14 cellular contexts compared by ENCODE assay signal in the genomic region with DNA sequence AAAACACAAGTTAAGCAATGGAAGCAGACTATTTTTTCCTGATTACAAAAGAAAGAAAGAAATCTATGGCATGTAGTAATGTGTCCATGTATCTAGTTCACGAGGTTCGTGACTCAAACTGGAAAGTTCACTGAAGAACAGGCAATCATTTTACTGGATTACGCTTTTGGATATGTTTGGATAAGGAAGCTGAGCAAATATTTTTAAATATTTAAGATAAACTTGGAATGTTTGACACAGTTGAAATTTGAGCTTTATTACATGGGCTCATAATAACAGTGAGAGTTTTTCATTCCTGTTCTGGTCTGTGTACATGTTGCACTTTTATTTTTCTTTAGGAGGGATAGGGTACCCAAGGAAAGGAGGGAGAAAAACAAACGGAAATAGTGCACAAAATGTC.
A peak's percentile ranks its signal among the peaks of the same experiment; 100 is the strongest.
DNase-seq lines count a peak whose midpoint lies in the region; ATAC-seq and TF ChIP-seq lines count a peak whose summit lies in the region.
"Had no signal": no experiment of that assay in that cellular context is flagged by ENCODE, and none has a peak within 500 bp of the region (broad histone marks: within the 10 kb centered on the region; RNA-seq: fewer than 3 reads in every experiment).

No MANE protein-coding gene starts in this region.

- H3K4ac ChIP-seq in IMR-90 (ENCODE audit: low read depth, low read length): no peak overlapping the region
- no peak overlapping the region for H3K4ac ChIP-seq in mesendoderm (ENCODE audit: low read depth, low read length)

- H3K27ac ChIP-seq in IMR-90 (ENCODE audit: insufficient read depth, low read length): peak overlapping the region; percentile 61; the same call in 1 of the 2 replicates
- H3K27ac ChIP-seq in mesendoderm (ENCODE audit: low read depth, low read length): no peak overlapping the region
- no peak overlapping the region for H3K27ac ChIP-seq in caudate nucleus (ENCODE audit: low read depth, low read length)
- H3K27ac ChIP-seq: vagina had no signal

- no peak for TF ChIP-seq RAD21 in IMR-90 (IDR thresholded peaks at IDR 0.05; ENCODE audit: low read length)

- no peak overlapping the region for H2AK5ac ChIP-seq in IMR-90 (ENCODE audit: low read depth, low read length)
- no peak overlapping the region for H2AK5ac ChIP-seq in mesendoderm (ENCODE audit: low read length)

- no peaks in the 10 kb centered on the region for H3K9me1 ChIP-seq in IMR-90 (ENCODE audit: insufficient read depth, low read length)

- in situ Hi-C loops in IMR-90 (cut with MboI; ENCODE audit: low sequenced_read_pairs): no loop called here

- H3K9me3 Mint-ChIP-seq in HFFc6: no peaks in the 10 kb centered on the region; the same call in 1 of the 2 replicates

- no TSS peak for BruUV-seq in IMR-90 (replicated peaks; lab: Mats Ljungman, UMichigan)

- H3K79me1 ChIP-seq in IMR-90 (ENCODE audit: low read depth in 1 of 2, low read length in 2 of 2) (no peaks in the 10 kb centered on the region), mesendoderm (ENCODE audit: low read length) (no peaks in the 10 kb centered on the region)

- 0 out of 2 replicates have a peak, but pooled peaks cover 5% of the 10 kb centered on the region for H3K4me1 Mint-ChIP-seq in HFFc6 (ENCODE audit: low read depth)

- H3K56ac ChIP-seq in IMR-90 (ENCODE audit: extremely low read depth, insufficient read depth, low read length) (no peak overlapping the region), mesendoderm (ENCODE audit: low read length) (no peak overlapping the region)

- no peak overlapping the region for H4K91ac ChIP-seq in IMR-90 (ENCODE audit: insufficient read depth, low read depth, low read length)

- H3K79me2 ChIP-seq in mesendoderm (ENCODE audit: control insufficient read depth, insufficient read depth, low read length): no peaks in the 10 kb centered on the region

- no peak overlapping the region for H2AFZ ChIP-seq in IMR-90 (replicated peaks; ENCODE audit: low read length, poor library complexity)

- H3K14ac ChIP-seq in IMR-90 (replicated peaks; ENCODE audit: low read depth, low read length): no peak overlapping the region

- no peaks in the 10 kb centered on the region for H3K27me3 ChIP-seq in IMR-90 (ENCODE audit: control insufficient read depth, insufficient read depth, low read length)
- no peaks in the 10 kb centered on the region for H3K27me3 ChIP-seq in mesendoderm (ENCODE audit: insufficient read depth, low read length, poor library complexity)
- H3K27me3 ChIP-seq: vagina had no signal

- peak; percentile 76 for ATAC-seq in IMR-90 (ENCODE audit: low read depth)
- ATAC-seq in mucosa of descending colon: peak; percentile 52

- H4K20me1 ChIP-seq in IMR-90 (ENCODE audit: insufficient read depth, low read length): no peaks in the 10 kb centered on the region

- CTCF ChIA-PET in IMR-90 (lab: Yijun Ruan, JAX): interaction anchor here (0.9 kb wide), 1 partner anchor 23 kb away, joined by 4 read pairs; no protein-coding TSS in a partner anchor

- H3K18ac ChIP-seq in IMR-90 (ENCODE audit: low read depth, low read length): no peak overlapping the region
- H3K18ac ChIP-seq in mesendoderm (ENCODE audit: low read length): no peak overlapping the region

- no peak overlapping the region for H3K4me3 Mint-ChIP-seq in HFFc6
- H3K4me3 Mint-ChIP-seq: CD4-positive, CD25-positive, alpha-beta regulatory T cell; IgD-negative memory B cell had no signal

- H4K8ac ChIP-seq in IMR-90 (ENCODE audit: low read depth in 2 of 2, low read length in 2 of 2) (no peak overlapping the region), mesendoderm (ENCODE audit: low read depth, low read length) (no peak overlapping the region)

- peaks cover 2% of the 10 kb centered on the region for H3K4me1 ChIP-seq in IMR-90 (ENCODE audit: control insufficient read depth, insufficient read depth, low read length)
- peaks cover 7% of the 10 kb centered on the region for H3K4me1 ChIP-seq in mucosa of descending colon (ENCODE audit: low read depth)
- no peaks in the 10 kb centered on the region for H3K4me1 ChIP-seq in mesendoderm (ENCODE audit: control insufficient read depth, low read depth, low read length)

- H2BK20ac ChIP-seq in IMR-90 (ENCODE audit: low read depth, low read length): no peak overlapping the region

- H3K36me3 ChIP-seq in IMR-90 (ENCODE audit: control insufficient read depth, insufficient read depth, low read length) (no peaks in the 10 kb centered on the region), mucosa of descending colon (ENCODE audit: low read depth) (no peaks in the 10 kb centered on the region), mesendoderm (ENCODE audit: control insufficient read depth, insufficient read depth, low read length) (no peaks in the 10 kb centered on the region)
- H3K36me3 ChIP-seq: vagina had no signal

- no CpG with 5 or more reads among the region's 4 CpGs for WGBS in IMR-90 (ENCODE audit: extremely low coverage in 2 of 2, insufficient read length in 1 of 2), 2 experiments
- WGBS in mesendoderm (ENCODE audit: extremely low coverage, insufficient coverage, low lambda C conversion rate): no CpG with 5 or more reads among the region's 4 CpGs

- H3K36me3 Mint-ChIP-seq in HFFc6 (ENCODE audit: low read depth): no peaks in the 10 kb centered on the region
- H3K36me3 Mint-ChIP-seq: IgD-negative memory B cell had no signal

- H3K23ac ChIP-seq in IMR-90 (ENCODE audit: low read depth, low read length) (no peak overlapping the region), mesendoderm (ENCODE audit: low read length) (no peak overlapping the region)

- POLR2A ChIA-PET in IMR-90 (lab: Charles Lee; ENCODE audit: unreplicated experiment): no interaction called here

- H2BK120ac ChIP-seq in IMR-90 (ENCODE audit: low read depth, low read length): no peak overlapping the region
- no peak overlapping the region for H2BK120ac ChIP-seq in mesendoderm (ENCODE audit: low read depth, low read length)

- no peak overlapping the region for H3K27ac Mint-ChIP-seq in HFFc6
- H3K27ac Mint-ChIP-seq: CD4-positive, CD25-positive, alpha-beta regulatory T cell; IgD-negative memory B cell had no signal

- H3K4me3 ChIP-seq in AG09309 (ENCODE audit: control insufficient read depth, low read depth, low read length): no peak overlapping the region
- H3K4me3 ChIP-seq in IMR-90 (ENCODE audit: insufficient read depth, low read depth, low read length): no peak overlapping the region
- H3K4me3 ChIP-seq in mucosa of descending colon: no peak overlapping the region
- H3K4me3 ChIP-seq in mesendoderm (ENCODE audit: low read length): no peak overlapping the region
- H3K4me3 ChIP-seq: vagina had no signal

- H3K9me3 ChIP-seq in IMR-90 (ENCODE audit: control insufficient read depth, insufficient read depth, low read length): no peaks in the 10 kb centered on the region
- peaks cover 3% of the 10 kb centered on the region for H3K9me3 ChIP-seq in mucosa of descending colon
- H3K9me3 ChIP-seq: vagina had no signal

- TF ChIP-seq CTCF in AG09309 (IDR thresholded peaks at IDR 0.05; ENCODE audit: control insufficient read depth, insufficient read depth, low read depth, low read length, missing control alignments) (no peak), IMR-90 (conservative IDR thresholded peaks at IDR 0.05; ENCODE audit: low read depth, low read length) (no peak), mucosa of descending colon (IDR thresholded peaks at IDR 0.05) (no peak), HFFc6 (IDR thresholded peaks at IDR 0.05) (no peak)

- no peak overlapping the region for H4K5ac ChIP-seq in IMR-90 (ENCODE audit: low read depth, low read length)
- H4K5ac ChIP-seq in mesendoderm (ENCODE audit: low read length): no peak overlapping the region

- H3K4me2 ChIP-seq in IMR-90 (ENCODE audit: low read depth, low read length) (peak overlapping the region; percentile 51; the same call in 1 of the 2 replicates), mesendoderm (ENCODE audit: low read length) (no peak overlapping the region)

- TF ChIP-seq POLR2A in IMR-90 (IDR thresholded peaks at IDR 0.05; ENCODE audit: low read depth, low read length): no peak

- intact Hi-C loops in IMR-90 (cut with micrococcal nuclease): loop anchor here (10.0 kb wide), 1 partner anchor 533 kb away; no protein-coding TSS in a partner anchor
- intact Hi-C loops in mucosa of descending colon (cut with DNase I, micrococcal nuclease): no loop called here

- H2BK15ac ChIP-seq in IMR-90 (ENCODE audit: low read depth, low read length) (no peak overlapping the region), mesendoderm (replicated peaks; ENCODE audit: low read depth) (no peak overlapping the region)

- no peak overlapping the region for H2AK9ac ChIP-seq in IMR-90 (replicated peaks; ENCODE audit: low read depth, low read length, poor library complexity)

- DNase-seq in AG09309 (ENCODE audit: low read depth) (peak; percentile 28), IMR-90 (peak; percentile 82), dedifferentiated amniotic fluid mesenchymal stem cell (ENCODE audit: extremely low spot score) (peak; percentile 51), mucosa of descending colon (no peak), mesendoderm (no peak), HFFc6 (no peak), caudate nucleus (lab: John Stamatoyannopoulos, UW) (no peak), NCI-H1436 (lab: John Stamatoyannopoulos, UW) (no peak)
- DNase-seq: activated CD4-positive, alpha-beta T cell treated with anti-CD3 and anti-CD28 coated beads for 48 hours; activated naive CD4-positive, alpha-beta T cell; CD4-positive, CD25-positive, alpha-beta regulatory T cell; NCI-H345 had no signal

- no peak overlapping the region for H3K9ac ChIP-seq in IMR-90 (ENCODE audit: low read depth, low read length)
- no peak overlapping the region for H3K9ac ChIP-seq in mesendoderm (ENCODE audit: low read length)

- dilution Hi-C loops in IMR-90 (cut with HindIII; ENCODE audit: low sequenced_read_pairs, unreplicated experiment): no loop called here

- H2BK5ac ChIP-seq in IMR-90 (ENCODE audit: low read depth, low read length, poor library complexity, severe bottlenecking): peak overlapping the region; percentile 12
- H2BK5ac ChIP-seq in mesendoderm (ENCODE audit: low read length): no peak overlapping the region

- no peaks in the 10 kb centered on the region for H3K27me3 Mint-ChIP-seq in HFFc6 (ENCODE audit: insufficient read depth)
- H3K27me3 Mint-ChIP-seq: CD4-positive, CD25-positive, alpha-beta regulatory T cell; IgD-negative memory B cell had no signal

TF ChIP-seq in IMR-90, 13 proteins besides CTCF, POLR2A, EP300 and RAD21 (continues in another document):
- TF ChIP-seq CEBPB (IDR thresholded peaks at IDR 0.05; ENCODE audit: low read depth, low read length) (no peak), RFX5 (IDR thresholded peaks at IDR 0.05; ENCODE audit: low read depth, low read length) (no peak), MAZ (IDR thresholded peaks at IDR 0.05; ENCODE audit: borderline replicate concordance, low read depth, low read length) (no peak), RCOR1 (IDR thresholded peaks at IDR 0.05; ENCODE audit: insufficient replicate concordance, low read length) (no peak)
- TF ChIP-seq, protein P1, sequence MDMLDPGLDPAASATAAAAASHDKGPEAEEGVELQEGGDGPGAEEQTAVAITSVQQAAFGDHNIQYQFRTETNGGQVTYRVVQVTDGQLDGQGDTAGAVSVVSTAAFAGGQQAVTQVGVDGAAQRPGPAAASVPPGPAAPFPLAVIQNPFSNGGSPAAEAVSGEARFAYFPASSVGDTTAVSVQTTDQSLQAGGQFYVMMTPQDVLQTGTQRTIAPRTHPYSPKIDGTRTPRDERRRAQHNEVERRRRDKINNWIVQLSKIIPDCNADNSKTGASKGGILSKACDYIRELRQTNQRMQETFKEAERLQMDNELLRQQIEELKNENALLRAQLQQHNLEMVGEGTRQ (IDR thresholded peaks at IDR 0.05; ENCODE audit: low read depth, low read length): no peak

Comparison
In these comparisons a context has a peak if more than half of its experiments do, and no peak if none do; other contexts are left out.
1. DNase-seq: peak in AG09309 (single experiment), IMR-90 (single experiment) and dedifferentiated amniotic fluid mesenchymal stem cell (single experiment); none in mucosa of descending colon (0 of 3), mesendoderm (single experiment), HFFc6 (single experiment), caudate nucleus (0 of 61) and NCI-H1436 (single experiment).